9 cellular contexts compared by ENCODE assay signal in the genomic region with DNA sequence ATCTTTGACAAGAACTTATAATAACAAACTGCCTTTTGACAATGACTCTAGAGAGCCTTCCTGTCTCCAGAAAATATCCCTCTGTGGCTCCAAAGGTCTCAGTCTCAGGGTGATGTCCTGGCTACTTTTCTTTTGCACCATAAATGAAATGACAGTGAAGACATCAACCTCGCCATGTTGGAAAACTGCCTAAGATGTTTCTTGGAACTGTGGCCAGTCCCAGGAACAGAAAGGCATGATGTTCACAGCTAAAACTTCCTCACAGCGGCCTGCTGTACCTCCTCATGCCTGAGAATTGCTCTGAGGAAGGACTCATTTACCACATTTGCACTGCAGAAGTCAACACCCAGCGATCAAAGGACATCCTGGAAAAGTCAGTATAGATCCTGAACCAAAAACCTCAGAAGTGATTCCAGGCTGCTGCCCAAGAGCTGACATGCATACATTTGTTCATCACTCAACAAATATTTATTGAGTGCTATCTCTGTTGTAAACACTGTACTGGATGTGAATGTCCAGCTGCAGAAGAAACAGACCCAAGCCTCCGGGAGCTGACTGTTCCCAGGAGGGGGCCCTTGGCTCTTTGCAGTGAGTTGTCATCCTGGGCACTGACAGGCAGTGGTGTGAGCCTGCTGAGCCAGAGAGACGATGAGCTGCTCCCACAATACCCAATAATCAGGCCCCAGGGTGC.
DNase-seq lines count a peak whose midpoint lies in the region; ATAC-seq, FAIRE-seq and TF ChIP-seq lines count a peak whose summit lies in the region.
"Had no signal": no experiment of that assay in that cellular context is flagged by ENCODE, and none has a peak within 500 bp of the region (broad histone marks: within the 10 kb centered on the region; RNA-seq: fewer than 3 reads in every experiment).

No MANE protein-coding gene starts in this region.

- TF ChIP-seq CTCF in A549 (IDR thresholded peaks at IDR 0.05) (no peak), brain microvascular endothelial cell (IDR thresholded peaks at IDR 0.05; ENCODE audit: low read depth, low read length, missing control alignments) (no peak), lower lobe of right lung (IDR thresholded peaks at IDR 0.05) (no peak)

- intact Hi-C loops in lower lobe of right lung (cut with DNase I), result loop anchor here (10.0 kb wide), 1 partner anchor 108 kb away; no protein-coding TSS in a partner anchor
- intact Hi-C loops in aorta (cut with DNase I), result loop anchor here in 1 of 2 donors (10.0 kb wide), 1 partner anchor 92 kb away; no protein-coding TSS in a partner anchor

- TF ChIP-seq EP300 in A549 (IDR thresholded peaks at IDR 0.05), result no peak

- peak overlapping the region; percentile 71 for H3K4me2 ChIP-seq in A549

- H3K27me3 ChIP-seq in MG63 (no peaks in the 10 kb centered on the region), brain microvascular endothelial cell (replicated peaks) (no peaks in the 10 kb centered on the region), lower lobe of right lung (ENCODE audit: low read depth) (no peaks in the 10 kb centered on the region), aorta (ENCODE audit: control insufficient read depth in 1 of 2, insufficient read depth in 2 of 2, low read length in 1 of 2) (no peaks in the 10 kb centered on the region)

- H3K36me3 ChIP-seq in MG63, result no peaks in the 10 kb centered on the region
- H3K36me3 ChIP-seq in brain microvascular endothelial cell (replicated peaks), result no peaks in the 10 kb centered on the region
- no peaks in the 10 kb centered on the region for H3K36me3 ChIP-seq in lower lobe of right lung
- H3K36me3 ChIP-seq in aorta (ENCODE audit: control insufficient read depth in 1 of 2, insufficient read depth in 2 of 2, low read length in 1 of 2), result no peaks in the 10 kb centered on the region

- CTCF ChIA-PET in A549 (lab: Yijun Ruan, JAX), result interaction anchor here (0.8 to 4.0 kb wide), 24 partner anchors 9 to 114 kb away, joined by 3 to 24 read pairs (median 4); no protein-coding TSS in a partner anchor

- TF ChIP-seq RAD21 in A549 (conservative IDR thresholded peaks at IDR 0.05 in 1 of 2, IDR thresholded peaks at IDR 0.05 in 1 of 2), result no peak

- POLR2A ChIA-PET in A549 (lab: Yijun Ruan, JAX), result interaction anchor here (1.1 to 1.2 kb wide), 2 partner anchors 66 to 67 kb away, joined by 3 to 5 read pairs; no protein-coding TSS in a partner anchor

- no peak for TF ChIP-seq POLR2A in A549 (IDR thresholded peaks at IDR 0.05; ENCODE audit: low read length)

- H3K4me1 ChIP-seq in A549 (peaks cover 28% of the 10 kb centered on the region), lower lobe of right lung (peaks cover 46% of the 10 kb centered on the region), aorta (ENCODE audit: control insufficient read depth in 1 of 2, insufficient read depth in 2 of 2, low read length in 2 of 2) (peaks cover 0 to 5% of the 10 kb centered on the region in 2 donors)

- 18% methylated on average over 5 of the region's 5 CpGs for WGBS in A549 (ENCODE audit: missing lambda C conversion rate)
- 29 to 33% methylated on average over 5 of the region's 5 CpGs for WGBS in aorta, 2 donors

- FAIRE-seq in A549 (lab: Jason Lieb, UNC), result no peak

- peak in 1 of 2 experiments; percentile 67 for DNase-seq in A549 (ENCODE audit: low read depth in 1 of 2, low spot score in 1 of 2)
- DNase-seq in MG63, result peak; percentile 91
- DNase-seq in brain microvascular endothelial cell, result peak; percentile 5
- no peak for DNase-seq in lower lobe of right lung
- DNase-seq in aorta, result no peak
- DNase-seq in NCI-H187 treated with DMSO at 0.1 percent for 48 hours (lab: John Stamatoyannopoulos, UW), result no peak
- DNase-seq: stimulated activated naive CD8-positive, alpha-beta T cell treated with anti-CD3 and anti-CD28 coated beads, Interleukin-15, Interleukin-2, amounts not matched to agents 100 U/mL and 50 U/mL, for 24 hours had no signal

- no peaks in the 10 kb centered on the region for H3K9me3 ChIP-seq in A549
- H3K9me3 ChIP-seq in MG63, result no peaks in the 10 kb centered on the region
- no peaks in the 10 kb centered on the region for H3K9me3 ChIP-seq in lower lobe of right lung
- H3K9me3 ChIP-seq in aorta (ENCODE audit: control insufficient read depth, low read length), result no peaks in the 10 kb centered on the region

- ATAC-seq in A549 (peak; percentile 89), lower lobe of right lung (peak; percentile 28 to 35), aorta (ENCODE audit: low FRiP score) (no peak), HG03135 (IDR thresholded peaks at IDR 0.05; ENCODE audit: unreplicated experiment) (no peak), GM19035 (IDR thresholded peaks at IDR 0.05; ENCODE audit: unreplicated experiment) (no peak)
- ATAC-seq: stimulated activated naive CD8-positive, alpha-beta T cell treated with anti-CD3 and anti-CD28 coated beads, Interleukin-15, Interleukin-2, amounts not matched to agents 100 U/mL and 50 U/mL, for 24 hours had no signal

- in situ Hi-C loops in brain microvascular endothelial cell (cut with HindIII; ENCODE audit: low pct_ligation_motif_present, low sequenced_read_pairs), result no loop called here

- peak overlapping the region; percentile 52 to 72 for H3K27ac ChIP-seq in A549
- H3K27ac ChIP-seq in brain microvascular endothelial cell, result no peak overlapping the region
- H3K27ac ChIP-seq in lower lobe of right lung, result peak overlapping the region; percentile 39
- peak overlapping the region in 1 of 2 donors; percentile 56 for H3K27ac ChIP-seq in aorta (ENCODE audit: low read depth in 1 of 2, low read length in 2 of 2)

- no peak overlapping the region; the same call in 2 of the 3 replicates for H3K4me3 ChIP-seq in A549
- no peak overlapping the region for H3K4me3 ChIP-seq in MG63
- no peak overlapping the region for H3K4me3 ChIP-seq in brain microvascular endothelial cell (ENCODE audit: low read depth, low read length)
- H3K4me3 ChIP-seq in lower lobe of right lung, result no peak overlapping the region
- no peak overlapping the region for H3K4me3 ChIP-seq in aorta (ENCODE audit: low read length in 2 of 2)

TF ChIP-seq in A549, 52 proteins besides CTCF, POLR2A, EP300 and RAD21:
- no peak for TF ChIP-seq CBX8 (IDR thresholded peaks at IDR 0.05)
- TF ChIP-seq MAFK (IDR thresholded peaks at IDR 0.05; ENCODE audit: partially characterized antibody), result no peak
- TF ChIP-seq, protein P1, sequence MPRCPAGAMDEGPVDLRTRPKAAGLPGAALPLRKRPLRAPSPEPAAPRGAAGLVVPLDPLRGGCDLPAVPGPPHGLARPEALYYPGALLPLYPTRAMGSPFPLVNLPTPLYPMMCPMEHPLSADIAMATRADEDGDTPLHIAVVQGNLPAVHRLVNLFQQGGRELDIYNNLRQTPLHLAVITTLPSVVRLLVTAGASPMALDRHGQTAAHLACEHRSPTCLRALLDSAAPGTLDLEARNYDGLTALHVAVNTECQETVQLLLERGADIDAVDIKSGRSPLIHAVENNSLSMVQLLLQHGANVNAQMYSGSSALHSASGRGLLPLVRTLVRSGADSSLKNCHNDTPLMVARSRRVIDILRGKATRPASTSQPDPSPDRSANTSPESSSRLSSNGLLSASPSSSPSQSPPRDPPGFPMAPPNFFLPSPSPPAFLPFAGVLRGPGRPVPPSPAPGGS (IDR thresholded peaks at IDR 0.05), result no peak
- TF ChIP-seq GATA3 (IDR thresholded peaks at IDR 0.05; ENCODE audit: borderline replicate concordance), result peak; percentile 63
- TF ChIP-seq TFCP2L1 (CRISPR knock-in tag; IDR thresholded peaks at IDR 0.05), result no peak
TF ChIP-seq in A549: peak in this region for 1.

Comparison
In these comparisons a context has a peak if more than half of its experiments do, and no peak if none do; other contexts are left out.
1. ATAC-seq: peak in A549 (2 of 2) and lower lobe of right lung (2 of 2); none in aorta (single experiment), HG03135 (single experiment) and GM19035 (single experiment).
2. DNase-seq: peak in MG63 (single experiment) and brain microvascular endothelial cell (single experiment); none in lower lobe of right lung (single experiment), aorta (0 of 2) and NCI-H187 treated with DMSO at 0.1 percent for 48 hours (single experiment).